Comparison of ENCODE assay signal across 1 cellular context in the genomic region with DNA sequence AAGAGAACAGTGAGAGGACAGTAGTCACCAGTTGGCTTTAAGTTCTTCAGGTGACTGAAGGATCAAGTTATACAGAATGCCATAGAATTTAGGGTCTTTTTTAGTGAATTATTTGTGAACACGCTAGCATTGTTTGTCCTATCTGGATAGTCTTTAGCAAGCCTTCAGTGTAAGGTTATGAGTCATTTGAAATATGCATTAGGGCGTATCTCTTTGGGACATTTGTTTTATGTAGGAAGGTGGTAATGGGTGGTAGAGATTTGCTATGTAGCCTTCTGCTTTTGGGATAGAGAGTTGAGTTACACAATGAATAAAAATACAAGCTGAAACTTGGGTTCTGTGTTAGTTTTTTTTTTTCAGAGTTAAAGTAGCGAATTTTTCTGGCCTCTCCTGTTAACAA.
TF ChIP-seq lines count a peak whose summit lies in the region.

No MANE protein-coding gene starts in this region.

TF ChIP-seq in IMR-90, 13 proteins besides CTCF, POLR2A, EP300 and RAD21:
- no peak for TF ChIP-seq NFE2L2 (IDR thresholded peaks at IDR 0.05; ENCODE audit: low read depth, low read length)
- TF ChIP-seq MAZ (IDR thresholded peaks at IDR 0.05; ENCODE audit: borderline replicate concordance, low read depth, low read length): no peak
- TF ChIP-seq SMC3 (IDR thresholded peaks at IDR 0.05; ENCODE audit: low read depth, low read length): no peak
- no peak for TF ChIP-seq BHLHE40 (IDR thresholded peaks at IDR 0.05; ENCODE audit: low read depth, low read length)
- TF ChIP-seq RCOR1 (IDR thresholded peaks at IDR 0.05; ENCODE audit: insufficient replicate concordance, low read length): no peak
- no peak for TF ChIP-seq FOS (IDR thresholded peaks at IDR 0.05; ENCODE audit: low read depth, low read length)
- no peak for TF ChIP-seq CEBPB (IDR thresholded peaks at IDR 0.05; ENCODE audit: low read depth, low read length)
- TF ChIP-seq CHD1 (IDR thresholded peaks at IDR 0.05; ENCODE audit: low read depth, low read length): no peak
- TF ChIP-seq MAFK (IDR thresholded peaks at IDR 0.05; ENCODE audit: low read depth, low read length): no peak
- TF ChIP-seq, protein P1, sequence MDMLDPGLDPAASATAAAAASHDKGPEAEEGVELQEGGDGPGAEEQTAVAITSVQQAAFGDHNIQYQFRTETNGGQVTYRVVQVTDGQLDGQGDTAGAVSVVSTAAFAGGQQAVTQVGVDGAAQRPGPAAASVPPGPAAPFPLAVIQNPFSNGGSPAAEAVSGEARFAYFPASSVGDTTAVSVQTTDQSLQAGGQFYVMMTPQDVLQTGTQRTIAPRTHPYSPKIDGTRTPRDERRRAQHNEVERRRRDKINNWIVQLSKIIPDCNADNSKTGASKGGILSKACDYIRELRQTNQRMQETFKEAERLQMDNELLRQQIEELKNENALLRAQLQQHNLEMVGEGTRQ (IDR thresholded peaks at IDR 0.05; ENCODE audit: low read depth, low read length): no peak
- TF ChIP-seq MXI1 (IDR thresholded peaks at IDR 0.05; ENCODE audit: borderline replicate concordance, low read depth, low read length): no peak
- TF ChIP-seq RFX5 (IDR thresholded peaks at IDR 0.05; ENCODE audit: low read depth, low read length): no peak
- TF ChIP-seq, protein P2, sequence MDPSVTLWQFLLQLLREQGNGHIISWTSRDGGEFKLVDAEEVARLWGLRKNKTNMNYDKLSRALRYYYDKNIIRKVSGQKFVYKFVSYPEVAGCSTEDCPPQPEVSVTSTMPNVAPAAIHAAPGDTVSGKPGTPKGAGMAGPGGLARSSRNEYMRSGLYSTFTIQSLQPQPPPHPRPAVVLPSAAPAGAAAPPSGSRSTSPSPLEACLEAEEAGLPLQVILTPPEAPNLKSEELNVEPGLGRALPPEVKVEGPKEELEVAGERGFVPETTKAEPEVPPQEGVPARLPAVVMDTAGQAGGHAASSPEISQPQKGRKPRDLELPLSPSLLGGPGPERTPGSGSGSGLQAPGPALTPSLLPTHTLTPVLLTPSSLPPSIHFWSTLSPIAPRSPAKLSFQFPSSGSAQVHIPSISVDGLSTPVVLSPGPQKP (IDR thresholded peaks at IDR 0.05; ENCODE audit: borderline replicate concordance, low read depth, low read length): no peak
